ENCODE assay signal across 8 cellular contexts in genomic region chr18:64409511-64409910, GRCh38.
DNase-seq lines count a peak whose midpoint lies in the region; ATAC-seq and TF ChIP-seq lines count a peak whose summit lies in the region.

No MANE protein-coding gene starts in this region.

- H3K4me3 ChIP-seq in GM12875 (ENCODE audit: low read depth, low read length): no peak overlapping the region

- POLR2A ChIA-PET in RWPE1 (lab: Yijun Ruan, JAX; ENCODE audit: low non-redundant PET): no interaction called here

- DNase-seq in RWPE1 (ENCODE audit: low spot score): no peak
- DNase-seq in lung microvascular endothelial cell (ENCODE audit: low read depth in 2 of 2): peak; percentile 14 to 67
- DNase-seq in GF-D8 (lab: John Stamatoyannopoulos, UW): no peak
- DNase-seq in kidney glomerular epithelial cell (lab: John Stamatoyannopoulos, UW): no peak
- no peak for DNase-seq in occipital lobe (lab: John Stamatoyannopoulos, UW)
- no peak for DNase-seq in nucleus accumbens (lab: John Stamatoyannopoulos, UW)

- TF ChIP-seq CTCF in GM12875 (IDR thresholded peaks at IDR 0.05; ENCODE audit: borderline replicate concordance, insufficient read depth, low read depth, low read length) (peak; percentile 10; the same call in 1 of the 2 replicates), RWPE1 (conservative IDR thresholded peaks at IDR 0.05; ENCODE audit: low read depth) (peak; percentile 24)

- CTCF ChIA-PET in RWPE1 (lab: Yijun Ruan, JAX): interaction anchor here (0.6 to 1.2 kb wide), 5 partner anchors 372 to 601 kb away, joined by 3 to 7 read pairs (median 5); no protein-coding TSS in a partner anchor

- peak; percentile 57 for ATAC-seq in HG02970 (IDR thresholded peaks at IDR 0.05; ENCODE audit: low FRiP score, unreplicated experiment)

- H3K27ac ChIP-seq in RWPE1: no peak overlapping the region

Comparison
In these comparisons a context has a peak if more than half of its experiments do, and no peak if none do; other contexts are left out.
1. DNase-seq: peak in lung microvascular endothelial cell (2 of 2); none in RWPE1 (single experiment), GF-D8 (single experiment), kidney glomerular epithelial cell (single experiment), occipital lobe (single experiment) and nucleus accumbens (0 of 56).